ENCODE assay signal across 33 cellular contexts in the genomic region with DNA sequence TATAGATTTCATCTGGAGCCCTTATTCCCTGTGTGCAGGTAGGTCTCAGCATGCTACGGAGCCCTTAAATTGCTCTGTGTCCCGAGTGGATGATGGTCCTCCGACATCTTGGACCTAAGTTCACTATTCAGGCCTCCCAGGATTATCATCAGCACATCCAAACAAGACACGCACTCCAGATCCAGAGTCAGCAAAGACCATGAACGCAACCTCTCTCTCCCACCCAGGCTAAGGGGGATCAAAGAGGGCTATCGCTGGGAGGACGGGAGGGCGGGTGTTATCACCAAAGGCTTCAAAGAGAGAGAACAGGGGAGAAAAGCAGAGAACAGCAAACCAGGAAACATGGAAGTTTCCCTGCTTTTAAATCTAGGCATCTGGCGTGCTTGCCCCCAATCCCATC.
"Had no signal": no experiment of that assay in that cellular context is flagged by ENCODE, and none has a peak within 500 bp of the region (broad histone marks: within the 10 kb centered on the region; RNA-seq: fewer than 3 reads in every experiment).

No MANE protein-coding gene starts in this region.

- H3K36me3 Mint-ChIP-seq: activated CD4-positive, alpha-beta memory T cell treated with anti-CD3 and anti-CD28 coated beads for 36 hours; activated naive CD4-positive, alpha-beta T cell treated with anti-CD3 and anti-CD28 coated beads, Interleukin-2, amount 50 U/mL, for 72 hours; activated naive CD8-positive, alpha-beta T cell treated with anti-CD3 and anti-CD28 coated beads for 36 hours had no signal

- H3K9me3 Mint-ChIP-seq: activated B cell treated with CpG ODN at 0.5 μM for 24 hours; activated CD4-positive, alpha-beta T cell treated with anti-CD3 and anti-CD28 coated beads, Interleukin-2, amount 10 ng/mL, durations not matched to agents 24 days and 14 days; activated CD8-positive, alpha-beta T cell treated with anti-CD3 and anti-CD28 coated beads for 36 hours; activated naive CD8-positive, alpha-beta T cell treated with anti-CD3 and anti-CD28 coated beads for 36 hours; activated T-helper 1 cell treated with anti-CD3 and anti-CD28 coated beads, Interleukin-12 subunit alpha, Interleukin-12 subunit beta, Interleukin-2, Interleukin-4 antibody, amounts not matched to agents 30 ng/mL and 10 ng/mL and 1 ng/mL, durations not matched to agents 14 hours and 24 hours and 36 hours; activated T-helper 17 cell treated with anti-CD3 and anti-CD28 coated beads, Interleukin-2, amount 50 U/mL, for 72 hours; T-helper 1 cell treated with Interleukin-12 subunit alpha and Interleukin-12 subunit beta and Interleukin-4 antibody, amounts not matched to agents 30 μg/mL and 1 μg/mL, for 36 hours; T-helper 2 cell treated with Interferon-gamma antibody and Interleukin-4, amounts not matched to agents 5 μg/mL and 100 μg/mL, for 36 hours had no signal

- ATAC-seq: activated CD8-positive, alpha-beta T cell treated with anti-CD3 and anti-CD28 coated beads for 36 hours; activated naive CD4-positive, alpha-beta T cell treated with anti-CD3 and anti-CD28 coated beads, Interleukin-2, amount 50 U/mL, for 72 hours; activated T-cell treated with anti-CD3 and anti-CD28 coated beads, Interleukin-2, amount 50 U/mL, for 4 hours; activated T-cell treated with anti-CD3 and anti-CD28 coated beads, Interleukin-2, amount 50 U/mL, for 72 hours; activated T-helper 17 cell treated with anti-CD3 and anti-CD28 coated beads, Interleukin-2, amount 50 U/mL, for 72 hours; body of pancreas had no signal

- H3K4me1 Mint-ChIP-seq: activated B cell treated with CpG ODN at 0.5 μM for 24 hours; activated CD4-positive, alpha-beta T cell treated with anti-CD3 and anti-CD28 coated beads, Interleukin-2, amount 10 ng/mL, durations not matched to agents 24 days and 14 days; activated naive CD8-positive, alpha-beta T cell treated with anti-CD3 and anti-CD28 coated beads for 36 hours; activated T-helper 17 cell treated with anti-CD3 and anti-CD28 coated beads, Interleukin-2, amount 50 U/mL, for 72 hours; central memory CD8-positive, alpha-beta T cell had no signal

- H3K27ac Mint-ChIP-seq: activated B cell treated with CpG ODN at 0.5 μM for 24 hours; activated CD4-positive, alpha-beta memory T cell treated with anti-CD3 and anti-CD28 coated beads for 36 hours; activated CD4-positive, alpha-beta T cell treated with anti-CD3 and anti-CD28 coated beads, Interleukin-2, amount 10 ng/mL, durations not matched to agents 24 days and 14 days; activated CD8-positive, alpha-beta T cell treated with anti-CD3 and anti-CD28 coated beads for 36 hours; activated naive CD4-positive, alpha-beta T cell treated with anti-CD3 and anti-CD28 coated beads for 36 hours; activated naive CD4-positive, alpha-beta T cell treated with anti-CD3 and anti-CD28 coated beads, Interleukin-2, amount 50 U/mL, for 72 hours; activated naive CD8-positive, alpha-beta T cell treated with anti-CD3 and anti-CD28 coated beads for 36 hours; activated T-cell treated with anti-CD3 and anti-CD28 coated beads, Interleukin-2, amount 50 U/mL, for 72 hours; activated T-helper 1 cell treated with anti-CD3 and anti-CD28 coated beads, Interleukin-12 subunit alpha, Interleukin-12 subunit beta, Interleukin-2, Interleukin-4 antibody, amounts not matched to agents 30 ng/mL and 10 ng/mL and 1 ng/mL, durations not matched to agents 14 hours and 24 hours and 36 hours; activated T-helper 17 cell treated with anti-CD3 and anti-CD28 coated beads, Interleukin-2, amount 50 U/mL, for 72 hours; T-helper 1 cell treated with Interleukin-12 subunit alpha and Interleukin-12 subunit beta and Interleukin-4 antibody, amounts not matched to agents 30 μg/mL and 1 μg/mL, for 36 hours; T-helper 2 cell treated with Interferon-gamma antibody and Interleukin-4, amounts not matched to agents 5 μg/mL and 100 μg/mL, for 36 hours had no signal

- H3K27me3 Mint-ChIP-seq: activated CD4-positive, alpha-beta T cell treated with anti-CD3 and anti-CD28 coated beads, Interleukin-2, amount 10 ng/mL, durations not matched to agents 24 days and 14 days; activated naive CD8-positive, alpha-beta T cell treated with anti-CD3 and anti-CD28 coated beads for 36 hours had no signal

- DNase-seq: activated B cell treated with CpG ODN at 0.5 μM for 24 hours; activated CD4-positive, alpha-beta memory T cell treated with anti-CD3 and anti-CD28 coated beads for 36 hours; activated CD4-positive, alpha-beta T cell treated with anti-CD3 and anti-CD28 coated beads for 4 hours; activated CD4-positive, alpha-beta T cell treated with anti-CD3 and anti-CD28 coated beads, Interleukin-2, amount 10 ng/mL, durations not matched to agents 24 days and 14 days; activated CD4-positive, alpha-beta T cell treated with anti-CD3 and anti-CD28 coated beads, Interleukin-2, amount 50 U/mL, for 1 hour; activated CD4-positive, alpha-beta T cell treated with anti-CD3 and anti-CD28 coated beads, Interleukin-2, amount 50 U/mL, for 4 hours; activated CD4-positive, CD25-positive, alpha-beta regulatory T cell treated with anti-CD3 and anti-CD28 coated beads, Interleukin-2, amount 50 U/mL, for 72 hours; activated CD8-positive, alpha-beta memory T cell treated with anti-CD3 and anti-CD28 coated beads, Interleukin-2, amount 50 U/mL, for 4 hours; activated CD8-positive, alpha-beta T cell treated with anti-CD3 and anti-CD28 coated beads for 36 hours; activated gamma-delta T cell treated with Interleukin-2 at 50 U/mL for 16 hours; activated naive CD4-positive, alpha-beta T cell; activated naive CD4-positive, alpha-beta T cell treated with anti-CD3 and anti-CD28 coated beads for 36 hours; activated naive CD4-positive, alpha-beta T cell treated with anti-CD3 and anti-CD28 coated beads, Interleukin-2, amount 50 U/mL, for 16 hours; activated naive CD8-positive, alpha-beta T cell treated with anti-CD3 and anti-CD28 coated beads for 36 hours; activated T-cell treated with anti-CD3 and anti-CD28 coated beads for 4 hours; activated T-cell treated with anti-CD3 and anti-CD28 coated beads, Interleukin-2, amount 50 U/mL, for 1 hour; activated T-cell treated with anti-CD3 and anti-CD28 coated beads, Interleukin-2, amount 50 U/mL, for 4 hours; activated T-cell treated with anti-CD3 and anti-CD28 coated beads, Interleukin-2, amount 50 U/mL, for 72 hours; adrenal gland; amniotic stem cell; aorta; body of pancreas; brain microvascular endothelial cell; cerebellar nuclear complex; T-helper 1 cell; T-helper 2 cell; T-helper 9 cell had no signal

- H3K4me3 Mint-ChIP-seq: activated B cell treated with CpG ODN at 0.5 μM for 24 hours; activated CD4-positive, alpha-beta memory T cell treated with anti-CD3 and anti-CD28 coated beads for 36 hours; activated CD4-positive, alpha-beta T cell treated with anti-CD3 and anti-CD28 coated beads, Interleukin-2, amount 10 ng/mL, durations not matched to agents 24 days and 14 days; activated CD8-positive, alpha-beta T cell treated with anti-CD3 and anti-CD28 coated beads for 36 hours; activated naive CD4-positive, alpha-beta T cell treated with anti-CD3 and anti-CD28 coated beads for 36 hours; activated naive CD8-positive, alpha-beta T cell treated with anti-CD3 and anti-CD28 coated beads for 36 hours; activated T-cell treated with anti-CD3 and anti-CD28 coated beads, Interleukin-2, amount 50 U/mL, for 4 hours; activated T-cell treated with anti-CD3 and anti-CD28 coated beads, Interleukin-2, amount 50 U/mL, for 72 hours; activated T-helper 1 cell treated with anti-CD3 and anti-CD28 coated beads, Interleukin-12 subunit alpha, Interleukin-12 subunit beta, Interleukin-2, Interleukin-4 antibody, amounts not matched to agents 30 ng/mL and 10 ng/mL and 1 ng/mL, durations not matched to agents 14 hours and 24 hours and 36 hours; activated T-helper 17 cell treated with anti-CD3 and anti-CD28 coated beads, Interleukin-2, amount 50 U/mL, for 72 hours; central memory CD8-positive, alpha-beta T cell; T-helper 1 cell treated with Interleukin-12 subunit alpha and Interleukin-12 subunit beta and Interleukin-4 antibody, amounts not matched to agents 30 μg/mL and 1 μg/mL, for 36 hours; T-helper 2 cell treated with Interferon-gamma antibody and Interleukin-4, amounts not matched to agents 5 μg/mL and 100 μg/mL, for 36 hours had no signal
